9 cellular contexts compared by ENCODE assay signal in genomic region chr1:84433253-84434080, GRCh38. TPM values are rescaled to one million over a fixed set of nuclear protein-coding genes. Genes with fewer than 3 reads are reported as not detected.
A peak's percentile ranks its signal among the peaks of the same experiment; 100 is the strongest.
DNase-seq lines count a peak whose midpoint lies in the region; ATAC-seq and TF ChIP-seq lines count a peak whose summit lies in the region.
"Had no signal": no experiment of that assay in that cellular context is flagged by ENCODE, and none has a peak within 500 bp of the region (broad histone marks: within the 10 kb centered on the region; RNA-seq: fewer than 3 reads in every experiment).

No MANE protein-coding gene starts in this region.

- CTCF ChIA-PET in CD4-positive, alpha-beta memory T cell (lab: Charles Lee; ENCODE audit: partially characterized antibody) = interaction anchor here (0.7 to 9.7 kb wide), 37 partner anchors 8 to 842 kb away, joined by 3 to 266 read pairs (median 4); partner anchors contain the start of genes CTBS, PRKACB and RPF1
- CTCF ChIA-PET in PC-3 (lab: Charles Lee) = interaction anchor here (0.6 to 1.2 kb wide), 7 partner anchors 86 to 292 kb away, joined by 3 to 5 read pairs (median 4); no protein-coding TSS in a partner anchor

- no peaks in the 10 kb centered on the region for H3K27me3 ChIP-seq in CD4-positive, alpha-beta memory T cell (ENCODE audit: insufficient read depth, low read length)
- H3K27me3 ChIP-seq in KMS-11 (ENCODE audit: insufficient read depth, low read depth) (no peaks in the 10 kb centered on the region), PC-3 (ENCODE audit: low read length) (no peaks in the 10 kb centered on the region), gastroesophageal sphincter (no peaks in the 10 kb centered on the region)

- BruUV-seq in PC-3 (replicated peaks; lab: Mats Ljungman, UMichigan) = no TSS peak

- H3K27me3 Mint-ChIP-seq in CD4-positive, alpha-beta memory T cell = no peaks in the 10 kb centered on the region

- ATAC-seq in GM19438 (IDR thresholded peaks at IDR 0.05; ENCODE audit: low read depth, unreplicated experiment) (peak; percentile 61), PC-3 (peak; percentile 75), gastroesophageal sphincter (peak; percentile 69), omental fat pad (ENCODE audit: low FRiP score) (no peak), GM19324 (IDR thresholded peaks at IDR 0.05; ENCODE audit: low FRiP score, unreplicated experiment) (no peak)

- no peaks in the 10 kb centered on the region for H3F3A ChIP-seq in PC-3 (ENCODE audit: low read length, unreplicated experiment)

- TF ChIP-seq EP300 in gastroesophageal sphincter (IDR thresholded peaks at IDR 0.05) = no peak

- peak; percentile 67 for TF ChIP-seq CTCF in KMS-11 (conservative IDR thresholded peaks at IDR 0.05; ENCODE audit: low read depth, low read length)
- peak; percentile 91 for TF ChIP-seq CTCF in PC-3 (conservative IDR thresholded peaks at IDR 0.05; ENCODE audit: low read depth, low read length)
- peak; percentile 70 to 85 (median 73) for TF ChIP-seq CTCF in gastroesophageal sphincter (IDR thresholded peaks at IDR 0.05)
- TF ChIP-seq CTCF in omental fat pad (IDR thresholded peaks at IDR 0.05) = peak in 2 of 3 donors; percentile 24 to 32

- no peaks in the 10 kb centered on the region for H3K9me3 ChIP-seq in CD4-positive, alpha-beta memory T cell (ENCODE audit: control insufficient read depth in 1 of 2, low read length in 2 of 2)
- H3K9me3 ChIP-seq in PC-3 (ENCODE audit: low read length) (no peaks in the 10 kb centered on the region), gastroesophageal sphincter (peaks cover 0 to 7% (median 0%) of the 10 kb centered on the region in 3 donors)

- H4K20me1 ChIP-seq in KMS-11 (ENCODE audit: insufficient read depth) (no peaks in the 10 kb centered on the region), PC-3 (ENCODE audit: low read length) (no peaks in the 10 kb centered on the region)

- H3K79me2 ChIP-seq in KMS-11 (ENCODE audit: insufficient read depth, low read depth) (no peaks in the 10 kb centered on the region), PC-3 (ENCODE audit: low read length) (no peaks in the 10 kb centered on the region)

- H2AFZ ChIP-seq in KMS-11 (ENCODE audit: low read depth) = peak overlapping the region; percentile 18; the same call in 1 of the 2 replicates
- peak overlapping the region; percentile 79 for H2AFZ ChIP-seq in PC-3 (ENCODE audit: low read length)

- peaks cover 36% of the 10 kb centered on the region for H3K4me1 ChIP-seq in CD4-positive, alpha-beta memory T cell (ENCODE audit: insufficient read depth, low read length)
- H3K4me1 ChIP-seq in KMS-11 (ENCODE audit: low read depth, poor library complexity, severe bottlenecking) (peaks cover 13% of the 10 kb centered on the region), PC-3 (ENCODE audit: insufficient read depth, low read length) (peaks cover 22% of the 10 kb centered on the region), gastroesophageal sphincter (peaks cover 0 to 9% (median 0%) of the 10 kb centered on the region in 3 donors)

- H3K4me2 ChIP-seq in KMS-11 (peak overlapping the region; percentile 45), PC-3 (ENCODE audit: low read length) (peak overlapping the region; percentile 70)

- H3K9me3 Mint-ChIP-seq in CD4-positive, alpha-beta memory T cell = peaks cover 0 to 15% (median 0%) of the 10 kb centered on the region in 8 donors

- H3K27ac Mint-ChIP-seq in CD4-positive, alpha-beta memory T cell = peak overlapping the region in 1 of 7 donors; percentile 88

- H3K4me3 ChIP-seq in CD4-positive, alpha-beta memory T cell (ENCODE audit: low read length in 2 of 2) = peak overlapping the region in 1 of 2 donors; percentile 20
- H3K4me3 ChIP-seq in KMS-11 (IDR thresholded peaks at IDR 0.05; ENCODE audit: insufficient read depth, low read depth, low read length) = no peak overlapping the region
- H3K4me3 ChIP-seq in PC-3 (ENCODE audit: low read length) = peak overlapping the region; percentile 57
- peak overlapping the region; percentile 25 for H3K4me3 ChIP-seq in gastroesophageal sphincter

- H3K27ac ChIP-seq in CD4-positive, alpha-beta memory T cell (ENCODE audit: low read depth, low read length) = peak overlapping the region; percentile 54
- H3K27ac ChIP-seq in KMS-11 (0 out of 2 replicates have a peak overlapping the region, but pooled peaks have one; percentile 11), PC-3 (ENCODE audit: low read length) (peak overlapping the region; percentile 38), gastroesophageal sphincter (no peak overlapping the region)

- H3K9ac ChIP-seq in KMS-11 = no peak overlapping the region
- peak overlapping the region; percentile 60 for H3K9ac ChIP-seq in PC-3 (ENCODE audit: low read length)

- peaks cover 8 to 15% (median 12%) of the 10 kb centered on the region in 4 donors for H3K4me1 Mint-ChIP-seq in CD4-positive, alpha-beta memory T cell

- POLR2A ChIA-PET in CD4-positive, alpha-beta memory T cell (lab: Charles Lee; ENCODE audit: partially characterized antibody) = interaction anchor here (0.9 to 7.6 kb wide), 7 partner anchors 9 to 296 kb away, joined by 3 to 95 read pairs (median 4); partner anchors contain the start of genes CTBS and PRKACB
- POLR2A ChIA-PET in PC-3 (lab: Charles Lee; ENCODE audit: unreplicated experiment) = interaction anchor here (0.6 to 0.7 kb wide), 3 partner anchors 26 to 291 kb away, joined by 3 to 7 read pairs (median 4); no protein-coding TSS in a partner anchor

- peak overlapping the region; percentile 65 to 82 (median 76) for H3K4me3 Mint-ChIP-seq in CD4-positive, alpha-beta memory T cell

- intact Hi-C loops in CD4-positive, alpha-beta memory T cell (cut with micrococcal nuclease) = loop anchor here (1.0 to 10.0 kb wide), 9 partner anchors 131 to 841 kb away; partner anchors contain the start of genes BCL10, CTBS, SAMD13 and SSX2IP
- intact Hi-C loops in PC-3 (cut with micrococcal nuclease) = loop anchor here (1.0 to 10.0 kb wide), 7 partner anchors 69 to 529 kb away; no protein-coding TSS in a partner anchor

- 5 to 24% methylated on average over 10 to 11 of the region's 11 CpGs for WGBS in gastroesophageal sphincter (ENCODE audit: low coverage in 1 of 2), 2 donors

- H3K36me3 ChIP-seq in CD4-positive, alpha-beta memory T cell (ENCODE audit: insufficient read depth, low read length) = no peaks in the 10 kb centered on the region
- H3K36me3 ChIP-seq in KMS-11 (ENCODE audit: insufficient read depth) = no peaks in the 10 kb centered on the region
- no peaks in the 10 kb centered on the region for H3K36me3 ChIP-seq in PC-3 (ENCODE audit: low read depth, low read length)
- H3K36me3 ChIP-seq in gastroesophageal sphincter = no peaks in the 10 kb centered on the region

- no peaks in the 10 kb centered on the region for H3K9me2 ChIP-seq in PC-3 (replicated peaks; ENCODE audit: low read length)

- no peak for TF ChIP-seq POLR2A in gastroesophageal sphincter (IDR thresholded peaks at IDR 0.05)

- H3K36me3 Mint-ChIP-seq in CD4-positive, alpha-beta memory T cell = peaks cover 0 to 4% of the 10 kb centered on the region in 2 donors

- peak; percentile 67 to 83 (median 81) for DNase-seq in CD4-positive, alpha-beta memory T cell
- DNase-seq in PC-3 (peak; percentile 82), omental fat pad (ENCODE audit: low spot score) (no peak)
- DNase-seq in activated naive CD4-positive, alpha-beta T cell treated with anti-CD3 and anti-CD28 coated beads, Interleukin-2, amount 50 U/mL, for 16 hours = peak; percentile 31

RNA-seq across cellular contexts. Expression of gene DNASE2B, which starts 35.2 kb away (rescaled TPM):
- total RNA-seq in CD4-positive, alpha-beta memory T cell = not detected
- polyA plus RNA-seq in CD4-positive, alpha-beta memory T cell = not detected
- total RNA-seq in PC-3 (2014; rRNA removed) (not detected in 2 replicates), gastroesophageal sphincter (not detected), omental fat pad (1 to 10 TPM in 2 of 4 donors, not detected in 2; 1.3 to 9.7 TPM)
- total RNA-seq: activated CD8-positive, alpha-beta memory T cell treated with anti-CD3 and anti-CD28 coated beads for 36 hours had no signal

RNA-seq across cellular contexts. Expression of gene RPF1, which starts 45.6 kb away (rescaled TPM):
- 10 to 100 TPM; 41.7 to 46.2 TPM for total RNA-seq in CD4-positive, alpha-beta memory T cell
- 10 to 100 TPM; 55.9 to 77.1 TPM for polyA plus RNA-seq in CD4-positive, alpha-beta memory T cell
- total RNA-seq in PC-3 (2014; rRNA removed) (83.0 and 85.8 TPM in 2 replicates), gastroesophageal sphincter (10 to 100 TPM; 35.7 to 49.8 (median 46.2) TPM), omental fat pad (10 to 100 TPM; 24.9 to 45.6 (median 30.7) TPM)

Comparison
In these comparisons a context has a peak if more than half of its experiments do, and no peak if none do; other contexts are left out.
1. H3K27ac ChIP-seq: peak in CD4-positive, alpha-beta memory T cell (single experiment), KMS-11 (single experiment) and PC-3 (single experiment); none in gastroesophageal sphincter (0 of 4).
2. ATAC-seq: peak in GM19438 (single experiment), PC-3 (single experiment) and gastroesophageal sphincter (single experiment); none in omental fat pad (single experiment) and GM19324 (single experiment).
3. CTCF ChIP-seq: peak in every context shown above with its lines; median percentile 91 in PC-3; 73 in gastroesophageal sphincter; 67 in KMS-11; 28 in omental fat pad.